ENCODE assay signal across 1 cellular context in the genomic region with DNA sequence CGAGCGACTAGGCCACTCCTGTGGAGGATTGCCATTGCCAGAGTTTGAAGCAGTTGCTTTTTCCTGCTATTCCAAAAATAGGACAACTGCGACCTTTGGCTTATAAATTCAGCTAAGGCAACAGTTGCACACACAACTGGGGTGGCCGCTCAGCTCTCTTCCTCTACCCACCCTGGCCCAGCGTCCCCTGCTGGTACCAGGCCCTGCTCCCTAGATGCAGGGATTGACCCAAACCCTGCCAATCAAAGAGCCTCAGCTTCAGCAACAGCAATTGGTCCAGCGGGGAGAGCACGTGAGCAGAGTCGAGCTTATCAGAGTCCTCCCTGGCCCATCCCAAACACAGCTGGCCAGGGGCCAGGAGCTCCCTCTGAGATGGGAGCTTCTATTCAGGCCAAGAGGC.
TF ChIP-seq lines count a peak whose summit lies in the region.

No MANE protein-coding gene starts in this region.

TF ChIP-seq in HCT116, 20 proteins besides CTCF, POLR2A, EP300 and RAD21 (continued from another document):
- TF ChIP-seq, protein P1, sequence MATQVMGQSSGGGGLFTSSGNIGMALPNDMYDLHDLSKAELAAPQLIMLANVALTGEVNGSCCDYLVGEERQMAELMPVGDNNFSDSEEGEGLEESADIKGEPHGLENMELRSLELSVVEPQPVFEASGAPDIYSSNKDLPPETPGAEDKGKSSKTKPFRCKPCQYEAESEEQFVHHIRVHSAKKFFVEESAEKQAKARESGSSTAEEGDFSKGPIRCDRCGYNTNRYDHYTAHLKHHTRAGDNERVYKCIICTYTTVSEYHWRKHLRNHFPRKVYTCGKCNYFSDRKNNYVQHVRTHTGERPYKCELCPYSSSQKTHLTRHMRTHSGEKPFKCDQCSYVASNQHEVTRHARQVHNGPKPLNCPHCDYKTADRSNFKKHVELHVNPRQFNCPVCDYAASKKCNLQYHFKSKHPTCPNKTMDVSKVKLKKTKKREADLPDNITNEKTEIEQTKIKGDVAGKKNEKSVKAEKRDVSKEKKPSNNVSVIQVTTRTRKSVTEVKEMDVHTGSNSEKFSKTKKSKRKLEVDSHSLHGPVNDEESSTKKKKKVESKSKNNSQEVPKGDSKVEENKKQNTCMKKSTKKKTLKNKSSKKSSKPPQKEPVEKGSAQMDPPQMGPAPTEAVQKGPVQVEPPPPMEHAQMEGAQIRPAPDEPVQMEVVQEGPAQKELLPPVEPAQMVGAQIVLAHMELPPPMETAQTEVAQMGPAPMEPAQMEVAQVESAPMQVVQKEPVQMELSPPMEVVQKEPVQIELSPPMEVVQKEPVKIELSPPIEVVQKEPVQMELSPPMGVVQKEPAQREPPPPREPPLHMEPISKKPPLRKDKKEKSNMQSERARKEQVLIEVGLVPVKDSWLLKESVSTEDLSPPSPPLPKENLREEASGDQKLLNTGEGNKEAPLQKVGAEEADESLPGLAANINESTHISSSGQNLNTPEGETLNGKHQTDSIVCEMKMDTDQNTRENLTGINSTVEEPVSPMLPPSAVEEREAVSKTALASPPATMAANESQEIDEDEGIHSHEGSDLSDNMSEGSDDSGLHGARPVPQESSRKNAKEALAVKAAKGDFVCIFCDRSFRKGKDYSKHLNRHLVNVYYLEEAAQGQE (IDR thresholded peaks at IDR 0.05; ENCODE audit: low read depth) = no peak
- TF ChIP-seq, protein P2, sequence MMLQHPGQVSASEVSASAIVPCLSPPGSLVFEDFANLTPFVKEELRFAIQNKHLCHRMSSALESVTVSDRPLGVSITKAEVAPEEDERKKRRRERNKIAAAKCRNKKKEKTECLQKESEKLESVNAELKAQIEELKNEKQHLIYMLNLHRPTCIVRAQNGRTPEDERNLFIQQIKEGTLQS (IDR thresholded peaks at IDR 0.05) = no peak
